8 cellular contexts compared by ENCODE assay signal in the genomic region with DNA sequence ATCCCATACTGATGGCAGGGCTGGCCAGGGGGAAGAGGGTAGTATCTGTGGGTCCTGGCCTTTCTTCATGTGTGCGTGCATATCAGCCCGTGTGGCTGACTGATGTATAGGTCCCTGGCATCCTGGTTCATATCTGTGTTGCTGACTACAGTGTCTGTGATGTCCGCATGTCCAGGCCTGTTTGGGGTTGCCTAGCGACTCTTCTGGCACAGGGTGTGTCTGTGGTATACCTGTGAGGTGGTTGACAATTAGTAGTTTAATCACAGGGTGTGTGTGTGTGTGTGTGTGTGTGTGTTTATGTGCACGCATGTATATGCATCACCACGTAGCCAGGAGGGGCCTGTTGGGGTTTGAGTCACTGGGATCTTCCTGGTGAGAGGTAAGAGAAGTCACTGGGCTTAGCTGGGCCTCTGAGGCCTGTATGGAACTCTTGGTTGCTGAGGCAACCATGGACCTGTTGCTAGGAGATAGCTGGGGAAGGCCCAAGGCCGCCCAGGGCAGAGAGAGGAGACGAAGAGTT. TPM values are rescaled to one million over a fixed set of nuclear protein-coding genes. Genes with fewer than 3 reads are reported as not detected.
A peak's percentile ranks its signal among the peaks of the same experiment; 100 is the strongest.
DNase-seq lines count a peak whose midpoint lies in the region; ATAC-seq and TF ChIP-seq lines count a peak whose summit lies in the region.

No MANE protein-coding gene starts in this region.

- peaks cover 18% of the 10 kb centered on the region for H3K36me3 Mint-ChIP-seq in activated CD4-positive, alpha-beta T cell treated with anti-CD3 and anti-CD28 coated beads, Interleukin-2, amount 10 ng/mL, durations not matched to agents 24 days and 14 days (ENCODE audit: low read depth)

- DNase-seq in activated CD4-positive, alpha-beta T cell treated with anti-CD3 and anti-CD28 coated beads, Interleukin-2, amount 10 ng/mL, durations not matched to agents 24 days and 14 days = peak; percentile 74
- no peak for DNase-seq in activated CD4-positive, alpha-beta T cell treated with anti-CD3 and anti-CD28 coated beads for 4 hours
- peak; percentile 41 for DNase-seq in T1000 (lab: John Stamatoyannopoulos, UW)
- peak; percentile 66 for DNase-seq in fibroblast of mammary gland (ENCODE audit: low read depth)
- peak; percentile 37 for DNase-seq in stimulated activated naive CD8-positive, alpha-beta T cell treated with anti-CD3 and anti-CD28 coated beads, Interleukin-15, Interleukin-2, amounts not matched to agents 100 U/mL and 50 U/mL, for 24 hours
- no peak for DNase-seq in activated gamma-delta T cell treated with Interleukin-2 at 50 U/mL for 16 hours

- peak; percentile 7 for ATAC-seq in stimulated activated naive CD8-positive, alpha-beta T cell treated with anti-CD3 and anti-CD28 coated beads, Interleukin-15, Interleukin-2, amounts not matched to agents 100 U/mL and 50 U/mL, for 24 hours
- no peak for ATAC-seq in GM19324 (IDR thresholded peaks at IDR 0.05; ENCODE audit: low FRiP score, unreplicated experiment)
- no peak for ATAC-seq in GM18519 (IDR thresholded peaks at IDR 0.05; ENCODE audit: low FRiP score, unreplicated experiment)

- intact Hi-C loops in activated CD4-positive, alpha-beta T cell treated with anti-CD3 and anti-CD28 coated beads, Interleukin-2, amount 10 ng/mL, durations not matched to agents 24 days and 14 days (cut with micrococcal nuclease) = loop anchor here (5.0 kb wide), 1 partner anchor 128 kb away; the partner anchor contains the start of genes POLR2A and SLC35G6

- no peak for TF ChIP-seq CTCF in fibroblast of mammary gland (conservative IDR thresholded peaks at IDR 0.05; ENCODE audit: control insufficient read depth, insufficient read depth, low read depth, low read length)

- no peak overlapping the region for H3K4me3 ChIP-seq in fibroblast of mammary gland (ENCODE audit: control insufficient read depth, low read depth, low read length)

- H3K4me3 Mint-ChIP-seq in activated CD4-positive, alpha-beta T cell treated with anti-CD3 and anti-CD28 coated beads, Interleukin-2, amount 10 ng/mL, durations not matched to agents 24 days and 14 days = peak overlapping the region; percentile 36

- H3K9me3 Mint-ChIP-seq in activated CD4-positive, alpha-beta T cell treated with anti-CD3 and anti-CD28 coated beads, Interleukin-2, amount 10 ng/mL, durations not matched to agents 24 days and 14 days = no peaks in the 10 kb centered on the region

- H3K4me1 Mint-ChIP-seq in activated CD4-positive, alpha-beta T cell treated with anti-CD3 and anti-CD28 coated beads, Interleukin-2, amount 10 ng/mL, durations not matched to agents 24 days and 14 days = peaks cover 28% of the 10 kb centered on the region

- peak overlapping the region; percentile 81 for H3K27ac Mint-ChIP-seq in activated CD4-positive, alpha-beta T cell treated with anti-CD3 and anti-CD28 coated beads, Interleukin-2, amount 10 ng/mL, durations not matched to agents 24 days and 14 days

- H3K27me3 Mint-ChIP-seq in activated CD4-positive, alpha-beta T cell treated with anti-CD3 and anti-CD28 coated beads, Interleukin-2, amount 10 ng/mL, durations not matched to agents 24 days and 14 days = no peaks in the 10 kb centered on the region

RNA-seq across cellular contexts. Expression of gene TMEM95, which starts 0.6 kb away (rescaled TPM):
- not detected in 2 replicates for total RNA-seq in activated CD4-positive, alpha-beta T cell treated with anti-CD3 and anti-CD28 coated beads, Interleukin-2, amount 10 ng/mL, durations not matched to agents 24 days and 14 days

RNA-seq across cellular contexts. Expression of gene KCTD11, which starts 2.4 kb away (rescaled TPM):
- total RNA-seq in activated CD4-positive, alpha-beta T cell treated with anti-CD3 and anti-CD28 coated beads, Interleukin-2, amount 10 ng/mL, durations not matched to agents 24 days and 14 days = 7.0 and 7.6 TPM in 2 replicates

RNA-seq across cellular contexts. Expression of gene ACAP1, which starts 18.0 kb away (rescaled TPM):
- total RNA-seq in activated CD4-positive, alpha-beta T cell treated with anti-CD3 and anti-CD28 coated beads, Interleukin-2, amount 10 ng/mL, durations not matched to agents 24 days and 14 days = 262 and 275 TPM in 2 replicates

RNA-seq across cellular contexts. Expression of gene NEURL4, which starts 25.2 kb away (rescaled TPM):
- total RNA-seq in activated CD4-positive, alpha-beta T cell treated with anti-CD3 and anti-CD28 coated beads, Interleukin-2, amount 10 ng/mL, durations not matched to agents 24 days and 14 days = 59.3 and 59.6 TPM in 2 replicates

RNA-seq across cellular contexts. Expression of gene TNK1, which starts 26.6 kb away (rescaled TPM):
- 5.3 and 5.5 TPM in 2 replicates for total RNA-seq in activated CD4-positive, alpha-beta T cell treated with anti-CD3 and anti-CD28 coated beads, Interleukin-2, amount 10 ng/mL, durations not matched to agents 24 days and 14 days

Comparison
In these comparisons a context has a peak if more than half of its experiments do, and no peak if none do; other contexts are left out.
1. DNase-seq: peak in activated CD4-positive, alpha-beta T cell treated with anti-CD3 and anti-CD28 coated beads, Interleukin-2, amount 10 ng/mL, durations not matched to agents 24 days and 14 days (single experiment), T1000 (single experiment), fibroblast of mammary gland (single experiment) and stimulated activated naive CD8-positive, alpha-beta T cell treated with anti-CD3 and anti-CD28 coated beads, Interleukin-15, Interleukin-2, amounts not matched to agents 100 U/mL and 50 U/mL, for 24 hours (single experiment); none in activated CD4-positive, alpha-beta T cell treated with anti-CD3 and anti-CD28 coated beads for 4 hours (0 of 2) and activated gamma-delta T cell treated with Interleukin-2 at 50 U/mL for 16 hours (single experiment).